8 cellular contexts compared by ENCODE assay signal in the genomic region with DNA sequence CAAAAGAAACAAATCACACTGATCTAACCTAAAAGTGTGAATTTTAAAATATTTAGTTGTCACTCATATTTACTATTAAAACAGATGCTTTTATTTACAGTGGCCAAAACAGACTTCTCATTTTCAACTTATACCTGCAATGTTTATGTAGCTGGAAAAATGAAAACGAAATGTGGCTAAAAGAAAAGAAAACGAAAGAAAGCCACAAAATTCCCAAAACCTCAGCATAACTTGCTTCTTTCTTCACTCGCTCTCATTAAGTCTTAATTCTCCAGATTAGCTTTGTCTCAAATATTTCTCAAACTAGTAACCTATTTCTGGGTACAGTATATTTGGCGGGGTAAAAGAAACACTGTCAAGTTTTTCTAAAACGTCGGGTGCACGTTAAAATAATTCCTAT. TPM values are rescaled to one million over a fixed set of nuclear protein-coding genes. Genes with fewer than 3 reads are reported as not detected.
DNase-seq lines count a peak whose midpoint lies in the region; ATAC-seq and TF ChIP-seq lines count a peak whose summit lies in the region.

No MANE protein-coding gene starts in this region.

- TF ChIP-seq CTCF in GM06990 (IDR thresholded peaks at IDR 0.05; ENCODE audit: insufficient read depth, low read length, poor library complexity, severe bottlenecking) (no peak), fibroblast of mammary gland (conservative IDR thresholded peaks at IDR 0.05; ENCODE audit: control insufficient read depth, insufficient read depth, low read depth, low read length) (no peak), psoas muscle (IDR thresholded peaks at IDR 0.05) (no peak)

- no peaks in the 10 kb centered on the region for H3K27me3 ChIP-seq in GM06990 (replicated peaks; ENCODE audit: control insufficient read depth, insufficient read depth, low read length)
- no peaks in the 10 kb centered on the region for H3K27me3 ChIP-seq in psoas muscle (ENCODE audit: insufficient read depth in 3 of 3, low read length in 2 of 3)

- H3K9me3 ChIP-seq in SK-N-MC (ENCODE audit: low read depth, low read length) (no peaks in the 10 kb centered on the region), psoas muscle (no peaks in the 10 kb centered on the region)

- no peak for TF ChIP-seq POLR2A in erythroblast (IDR thresholded peaks at IDR 0.05; ENCODE audit: low read length)

- H3K9ac ChIP-seq in SK-N-MC (ENCODE audit: insufficient read length) = peak overlapping the region; percentile 100

- H3K4me3 ChIP-seq in GM06990 (replicated peaks; ENCODE audit: low read depth, low read length) = peak overlapping the region; percentile 96
- peak overlapping the region; percentile 97 for H3K4me3 ChIP-seq in SK-N-MC
- H3K4me3 ChIP-seq in fibroblast of mammary gland (ENCODE audit: control insufficient read depth, low read depth, low read length) = peak overlapping the region; percentile 68
- H3K4me3 ChIP-seq in psoas muscle = peak overlapping the region; percentile 82

- in situ Hi-C loops in ACHN (cut with HindIII; ENCODE audit: low pct_ligation_motif_present, low pct_unique_long_range_greater_than_20kb, low sequenced_read_pairs) = no loop called here

- ATAC-seq in psoas muscle (no peak), GM21723 (IDR thresholded peaks at IDR 0.05; ENCODE audit: unreplicated experiment) (no peak)

- peaks cover 39% of the 10 kb centered on the region for H3K4me1 ChIP-seq in psoas muscle

- intact Hi-C loops in psoas muscle (cut with DNase I) = loop anchor here (5.0 to 10.0 kb wide), 3 partner anchors 97 to 892 kb away; partner anchors contain the start of genes HIPK3 (in 2 of the 2) and CAPRIN1 (in 1 of the 2)

- DNase-seq in GM06990 (ENCODE audit: extremely low read depth, insufficient read length) (no peak), SK-N-MC (ENCODE audit: low read depth, low spot score) (no peak), fibroblast of mammary gland (ENCODE audit: low read depth) (no peak), psoas muscle (no peak), ACHN (no peak), erythroblast (lab: John Stamatoyannopoulos, UW) (no peak), T1000 (lab: John Stamatoyannopoulos, UW) (no peak)

- H3K36me3 ChIP-seq in GM06990 (ENCODE audit: control insufficient read depth, insufficient read depth, low read length) (no peaks in the 10 kb centered on the region), SK-N-MC (ENCODE audit: insufficient read depth, low read length) (peaks cover 50% of the 10 kb centered on the region), psoas muscle (ENCODE audit: insufficient read depth in 1 of 2, low read depth in 1 of 2) (no peaks in the 10 kb centered on the region)

- 0% methylated on average over 7 of the region's 7 CpGs for WGBS in psoas muscle, 3 donors

- H3K27ac ChIP-seq in SK-N-MC (peak overlapping the region; percentile 91), psoas muscle (peak overlapping the region; percentile 95)

RNA-seq across cellular contexts. Expression of gene CSTF3, which starts 0.7 kb away (rescaled TPM):
- 10 to 100 TPM; 10.7 to 18.0 (median 13.4) TPM for total RNA-seq in psoas muscle
- 10 to 100 TPM; 10.7 to 32.3 (median 21.1) TPM for polyA plus RNA-seq in psoas muscle
